ENCODE assay signal across 10 cellular contexts in the genomic region with DNA sequence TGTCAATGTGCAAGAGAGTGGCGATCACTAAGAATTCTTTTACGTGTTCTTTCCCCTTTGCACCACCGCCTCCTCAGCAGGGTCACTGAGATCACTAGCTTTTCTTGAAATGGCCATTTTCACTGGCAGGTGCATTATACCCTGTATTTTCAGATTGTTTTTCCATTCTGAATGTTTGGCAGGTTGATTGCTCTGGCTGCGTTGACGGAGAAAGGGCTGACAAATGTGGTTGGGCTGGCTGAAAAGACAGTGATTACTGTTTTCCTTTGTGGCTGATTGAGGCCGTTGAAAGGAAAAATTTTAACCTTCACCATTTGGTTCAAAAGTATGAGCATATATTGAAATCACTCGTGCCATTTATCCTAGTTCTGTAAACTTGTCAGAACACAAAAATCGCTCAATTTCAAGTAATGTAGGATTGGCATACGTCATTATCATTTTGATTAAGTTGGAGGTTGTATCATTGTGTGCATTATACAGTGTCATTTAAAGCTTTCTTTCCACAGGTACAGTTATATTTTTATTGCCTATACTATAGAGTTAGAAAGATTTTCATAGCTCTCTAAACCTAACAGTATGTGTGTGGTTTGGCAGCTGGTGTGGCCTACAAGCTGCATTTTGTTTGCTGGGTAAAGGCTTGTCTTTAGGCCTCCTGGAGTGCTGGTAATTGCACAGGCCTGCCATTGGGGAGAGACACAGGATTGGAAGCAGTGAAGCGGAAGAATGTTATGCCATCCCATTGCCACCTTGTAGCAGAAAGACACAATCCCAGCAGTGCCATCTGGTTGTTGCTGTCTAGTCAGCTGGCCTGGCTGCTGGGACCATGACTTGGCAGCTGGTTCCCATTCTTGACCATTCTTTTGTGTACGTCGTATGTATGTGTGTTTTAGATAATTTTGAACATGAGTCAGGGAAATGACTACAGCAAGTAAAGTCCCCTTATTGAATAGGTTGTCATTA.
DNase-seq lines count a peak whose midpoint lies in the region; ATAC-seq and FAIRE-seq lines count a peak whose summit lies in the region.
"Had no signal": no experiment of that assay in that cellular context is flagged by ENCODE, and none has a peak within 500 bp of the region (broad histone marks: within the 10 kb centered on the region; RNA-seq: fewer than 3 reads in every experiment).

No MANE protein-coding gene starts in this region.

- ATAC-seq in HG03139 (IDR thresholded peaks at IDR 0.05; ENCODE audit: unreplicated experiment) (no peak), HG03354 (IDR thresholded peaks at IDR 0.05; ENCODE audit: poor library complexity, severe bottlenecking, unreplicated experiment) (no peak), GM21723 (IDR thresholded peaks at IDR 0.05; ENCODE audit: unreplicated experiment) (no peak)
- ATAC-seq: psoas muscle; stimulated activated naive CD8-positive, alpha-beta T cell treated with anti-CD3 and anti-CD28 coated beads, Interleukin-15, Interleukin-2, amounts not matched to agents 100 U/mL and 50 U/mL, for 24 hours had no signal

- FAIRE-seq in islet of Langerhans (lab: Jason Lieb, UNC), result peak; percentile 77

- DNase-seq in DMS153 (lab: John Stamatoyannopoulos, UW) (peak; percentile 83), NCI-H146 treated with DMSO at 0.1 percent for 48 hours (lab: John Stamatoyannopoulos, UW; ENCODE audit: unreplicated experiment) (peak; percentile 85), UCSD-AML1 (lab: John Stamatoyannopoulos, UW; ENCODE audit: unreplicated experiment) (peak; percentile 13), DMS79 treated with DMSO at 0.1 percent for 48 hours (lab: John Stamatoyannopoulos, UW) (no peak)
- DNase-seq: psoas muscle; stimulated activated naive CD8-positive, alpha-beta T cell treated with anti-CD3 and anti-CD28 coated beads, Interleukin-15, Interleukin-2, amounts not matched to agents 100 U/mL and 50 U/mL, for 24 hours had no signal
